Comparison of ENCODE assay signal across 29 cellular contexts in genomic region chr14:80133457-80133856, GRCh38.
"Had no signal": no experiment of that assay in that cellular context is flagged by ENCODE, and none has a peak within 500 bp of the region (broad histone marks: within the 10 kb centered on the region; RNA-seq: fewer than 3 reads in every experiment).

No MANE protein-coding gene starts in this region.

- H3K36me3 ChIP-seq: colonic mucosa, esophagus muscularis mucosa, esophagus squamous epithelium, gastrocnemius medialis, gastroesophageal sphincter, heart left ventricle, heart right ventricle had no signal

- H3K4me1 ChIP-seq: colonic mucosa, esophagus muscularis mucosa, foreskin keratinocyte, gastrocnemius medialis, heart left ventricle, heart right ventricle had no signal

- FAIRE-seq: colon, endometrium, endothelial cell of umbilical vein, frontal cortex had no signal

- H3K4me3 Mint-ChIP-seq: dendritic cell treated with granulocyte-macrophage colony-stimulating factor and Interleukin-4, amounts not matched to agents 40 ng/mL and 50 ng/mL, for 4 days; effector memory CD8-positive, alpha-beta T cell; endodermal cell had no signal

- H3K4me1 Mint-ChIP-seq: endodermal cell had no signal

- DNase-seq: colonic mucosa; cortex of kidney; dermis blood vessel endothelial cell; dorsolateral prefrontal cortex; effector CD4-positive, alpha-beta T cell; effector CD8-positive, alpha-beta T cell; effector memory CD4-positive, alpha-beta T cell; effector memory CD8-positive, alpha-beta T cell; endodermal cell; erythroblast; esophagus squamous epithelium; foreskin fibroblast; foreskin keratinocyte; foreskin melanocyte; gastrocnemius medialis; glutamatergic neuron; head of caudate nucleus; heart left ventricle; heart right ventricle had no signal

- H3K4me3 ChIP-seq: colonic mucosa, coronary artery, dorsolateral prefrontal cortex, esophagus muscularis mucosa, esophagus squamous epithelium, gastrocnemius medialis, gastroesophageal sphincter, heart left ventricle, heart right ventricle had no signal

- H3K9me3 ChIP-seq: colonic mucosa, gastrocnemius medialis had no signal

- H3K27ac Mint-ChIP-seq: dendritic cell treated with granulocyte-macrophage colony-stimulating factor and Interleukin-4, amounts not matched to agents 40 ng/mL and 50 ng/mL, for 4 days; effector memory CD8-positive, alpha-beta T cell; endodermal cell had no signal

- H3K27ac ChIP-seq: colonic mucosa, coronary artery, dorsolateral prefrontal cortex, epithelial cell of prostate, esophagus muscularis mucosa, esophagus squamous epithelium, foreskin keratinocyte, gastrocnemius medialis, gastroesophageal sphincter, heart left ventricle, heart right ventricle had no signal

- H3K27me3 ChIP-seq: colonic mucosa, dorsolateral prefrontal cortex, esophagus muscularis mucosa, esophagus squamous epithelium, foreskin keratinocyte, gastrocnemius medialis, gastroesophageal sphincter, heart left ventricle, heart right ventricle had no signal

- ATAC-seq: effector memory CD8-positive, alpha-beta T cell; esophagus mucosa; foreskin keratinocyte; gastrocnemius medialis; gastroesophageal sphincter; heart left ventricle; heart right ventricle had no signal

- H3K27me3 Mint-ChIP-seq: dendritic cell treated with granulocyte-macrophage colony-stimulating factor and Interleukin-4, amounts not matched to agents 40 ng/mL and 50 ng/mL, for 4 days; effector memory CD8-positive, alpha-beta T cell had no signal
